ENCODE assay signal across 8 cellular contexts in the genomic region with DNA sequence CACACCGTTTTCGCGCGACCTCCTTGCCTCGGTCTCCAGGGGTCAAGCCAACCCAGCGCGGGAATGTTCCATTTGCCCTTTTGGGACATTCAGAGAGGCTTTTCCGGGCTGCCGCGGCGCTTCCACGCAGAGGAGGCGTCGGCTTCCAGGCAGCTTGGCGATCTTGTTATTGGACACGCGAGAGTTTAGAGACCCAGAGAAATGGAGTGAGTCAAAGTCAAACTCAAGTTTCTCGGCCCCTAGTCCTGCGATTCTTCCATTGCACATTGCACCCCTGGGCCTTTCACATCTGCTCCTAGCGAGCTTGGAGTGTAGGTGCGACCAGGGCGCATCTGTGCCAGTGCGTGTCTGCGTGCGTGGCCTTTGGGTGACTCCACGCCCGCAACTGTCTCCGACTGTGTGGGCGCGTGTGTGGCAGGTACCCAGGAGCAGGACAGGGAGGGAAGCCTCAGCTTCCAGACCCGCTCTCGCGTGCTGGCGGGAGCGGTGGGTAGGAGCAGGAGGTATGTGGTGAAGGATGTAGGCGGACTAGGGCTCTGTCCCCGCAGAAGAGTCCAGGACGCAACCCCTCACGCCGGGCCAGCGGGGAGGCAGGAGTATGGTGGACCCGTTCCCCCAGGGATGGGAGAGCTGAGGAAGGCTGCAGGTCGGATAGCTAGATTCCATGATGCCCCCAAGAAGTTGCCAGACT. TPM values are rescaled to one million over a fixed set of nuclear protein-coding genes. Genes with fewer than 3 reads are reported as not detected.
DNase-seq lines count a peak whose midpoint lies in the region; ATAC-seq, FAIRE-seq and TF ChIP-seq lines count a peak whose summit lies in the region.

No MANE protein-coding gene starts in this region.

- H4K20me1 ChIP-seq in HCT116 (ENCODE audit: insufficient read depth), result no peaks in the 10 kb centered on the region

- CTCF ChIA-PET in HCT116 (lab: Charles Lee), result interaction anchor here (0.8 to 4.4 kb wide), 23 partner anchors 10 to 1077 kb away, joined by 3 to 42 read pairs (median 5); a partner anchor contains a TSS

- peak overlapping the region; percentile 45 for H2AFZ ChIP-seq in HCT116 (ENCODE audit: low read depth, low read length, poor library complexity, severe bottlenecking)

- no TSS peak for BruUV-seq in HCT116 (replicated peaks; lab: Mats Ljungman, UMichigan)

- H3K9ac ChIP-seq in HCT116 (ENCODE audit: low read length) (no peak overlapping the region), adipocyte (ENCODE audit: low read length) (no peak overlapping the region), mesendoderm (ENCODE audit: low read length) (no peak overlapping the region)

- no peak overlapping the region for H3K18ac ChIP-seq in mesendoderm (ENCODE audit: low read length)

- no peak for FAIRE-seq in frontal cortex (lab: Jason Lieb, UNC)

- H3K36me3 ChIP-seq in HCT116 (ENCODE audit: control insufficient read depth in 1 of 2, insufficient read depth in 2 of 2, low read length in 2 of 2), result no peaks in the 10 kb centered on the region
- no peaks in the 10 kb centered on the region for H3K36me3 ChIP-seq in adipocyte (ENCODE audit: control insufficient read depth, insufficient read depth, low read length, severe bottlenecking)
- no peaks in the 10 kb centered on the region for H3K36me3 ChIP-seq in mesendoderm (ENCODE audit: control insufficient read depth, insufficient read depth, low read length)

- no peaks in the 10 kb centered on the region for H3K9me2 ChIP-seq in HCT116 (ENCODE audit: insufficient read depth)

- no peak for DNase-seq in AG10803 (ENCODE audit: low read depth)
- no peak for DNase-seq in HCT116 (ENCODE audit: low read depth, low spot score)
- DNase-seq in adipocyte (ENCODE audit: low read depth), result peak; percentile 40
- DNase-seq in mesendoderm, result no peak
- no peak for DNase-seq in LoVo (ENCODE audit: low spot score)
- no peak for DNase-seq in frontal cortex (ENCODE audit: low spot score in 2 of 2)
- no peak for DNase-seq in GM13977 (ENCODE audit: low spot score)

- peak; percentile 2 for ATAC-seq in HCT116
- no peak for ATAC-seq in GM21447 (IDR thresholded peaks at IDR 0.05; ENCODE audit: unreplicated experiment)

- no peak overlapping the region for H2AK5ac ChIP-seq in mesendoderm (ENCODE audit: low read length)

- H3K9me3 ChIP-seq in HCT116 (ENCODE audit: control insufficient read depth in 1 of 2, insufficient read depth in 1 of 2, low read depth in 1 of 2, low read length in 2 of 2) (no peaks in the 10 kb centered on the region), adipocyte (ENCODE audit: control insufficient read depth, low read length) (no peaks in the 10 kb centered on the region)

- no peak for TF ChIP-seq CTCF in AG10803 (conservative IDR thresholded peaks at IDR 0.05; ENCODE audit: low read length)
- TF ChIP-seq CTCF in HCT116 (IDR thresholded peaks at IDR 0.05 in 2 of 3, conservative IDR thresholded peaks at IDR 0.05 in 1 of 3; ENCODE audit: borderline replicate concordance in 1 of 3, insufficient read depth in 1 of 3, low read depth in 2 of 3, low read length in 2 of 3), result no peak
- TF ChIP-seq CTCF in GM13977 (IDR thresholded peaks at IDR 0.05; ENCODE audit: extremely low read depth, insufficient read depth, missing control alignments), result no peak

- TF ChIP-seq POLR2A in HCT116 (IDR thresholded peaks at IDR 0.05; ENCODE audit: borderline replicate concordance, extremely low read depth, insufficient read depth, insufficient read length), result no peak

- H3K56ac ChIP-seq in mesendoderm (ENCODE audit: low read length), result peak overlapping the region; percentile 1

- H3K27ac ChIP-seq in HCT116 (ENCODE audit: low read depth, low read length), result no peak overlapping the region
- no peak overlapping the region for H3K27ac ChIP-seq in mesendoderm (ENCODE audit: low read depth, low read length)

- H4K8ac ChIP-seq in mesendoderm (ENCODE audit: low read depth, low read length), result no peak overlapping the region

- H3K4me2 ChIP-seq in HCT116 (ENCODE audit: low read length) (peak overlapping the region; percentile 72), mesendoderm (ENCODE audit: low read length) (peak overlapping the region; percentile 36)

- no CpG with 5 or more reads among the region's 43 CpGs for WGBS in mesendoderm (ENCODE audit: extremely low coverage, insufficient coverage, low lambda C conversion rate)

- H3K27me3 ChIP-seq in HCT116 (ENCODE audit: insufficient read depth, low read length) (no peaks in the 10 kb centered on the region), adipocyte (replicated peaks; ENCODE audit: control insufficient read depth, insufficient read depth, low read length) (peaks cover 44% of the 10 kb centered on the region), mesendoderm (ENCODE audit: insufficient read depth, low read length, poor library complexity) (peaks cover 44% of the 10 kb centered on the region)

- H3K4me3 ChIP-seq in AG10803 (ENCODE audit: low read length) (peak overlapping the region; percentile 26), HCT116 (replicated peaks in 1 of 2; ENCODE audit: low read depth in 1 of 2, low read length in 2 of 2) (peak overlapping the region; percentile 23 to 37; a peak in 2 of 4 replicates), adipocyte (ENCODE audit: low read length) (peak overlapping the region; percentile 31), mesendoderm (ENCODE audit: low read length) (no peak overlapping the region)

- H4K5ac ChIP-seq in mesendoderm (ENCODE audit: low read length), result no peak overlapping the region

- H2BK5ac ChIP-seq in mesendoderm (ENCODE audit: low read length), result no peak overlapping the region

- H3K79me1 ChIP-seq in mesendoderm (ENCODE audit: low read length), result no peaks in the 10 kb centered on the region

- no peak overlapping the region for H2BK15ac ChIP-seq in mesendoderm (replicated peaks; ENCODE audit: low read depth)

- no peaks in the 10 kb centered on the region for H3K79me2 ChIP-seq in HCT116 (ENCODE audit: insufficient read depth, low read length)
- no peaks in the 10 kb centered on the region for H3K79me2 ChIP-seq in mesendoderm (ENCODE audit: control insufficient read depth, insufficient read depth, low read length)

- RAD21 ChIA-PET in HCT116 (lab: Charles Lee; ENCODE audit: low non-redundant PET in 1 of 2, low total read pairs in 2 of 2, uncharacterized antibody in 2 of 2, unreplicated experiment in 2 of 2), result interaction anchor here (0.8 to 2.7 kb wide), 5 partner anchors 18 to 563 kb away, joined by 3 to 9 read pairs (median 5); no protein-coding TSS in a partner anchor

- intact Hi-C loops in HCT116 (cut with micrococcal nuclease), result loop anchor here (1.0 to 5.0 kb wide), 6 partner anchors 398 to 1343 kb away; no protein-coding TSS in a partner anchor

- in situ Hi-C loops in GM13977 (cut with MboI; ENCODE audit: low pct_unique_long_range_greater_than_20kb, low sequenced_read_pairs, unreplicated experiment), result no loop called here

- H3K4me1 ChIP-seq in HCT116 (ENCODE audit: control insufficient read depth in 1 of 2, insufficient read depth in 2 of 2, low read length in 2 of 2) (peaks cover 0 to 35% of the 10 kb centered on the region in 2 experiments; a peak in 3 of 4 replicates), adipocyte (ENCODE audit: control insufficient read depth, insufficient read depth, low read length) (peaks cover 44% of the 10 kb centered on the region), mesendoderm (ENCODE audit: control insufficient read depth, low read depth, low read length) (peaks cover 5% of the 10 kb centered on the region)

- peak overlapping the region; percentile 11 for H3K23ac ChIP-seq in mesendoderm (ENCODE audit: low read length)

- no peak for TF ChIP-seq RAD21 in HCT116 (IDR thresholded peaks at IDR 0.05; ENCODE audit: low read depth)

- H3K4ac ChIP-seq in mesendoderm (ENCODE audit: low read depth, low read length), result no peak overlapping the region

- POLR2A ChIA-PET in HCT116 (lab: Charles Lee), result no interaction called here

- H2BK120ac ChIP-seq in mesendoderm (ENCODE audit: low read depth, low read length), result no peak overlapping the region

TF ChIP-seq in HCT116, 20 proteins besides CTCF, POLR2A, EP300 and RAD21 (continues in another document):
- TF ChIP-seq EGR1 (IDR thresholded peaks at IDR 0.05; ENCODE audit: low read depth), result no peak
- no peak for TF ChIP-seq POLR2AphosphoS5 (IDR thresholded peaks at IDR 0.05; ENCODE audit: low read depth, low read length)
- TF ChIP-seq ZFX (IDR thresholded peaks at IDR 0.05), result no peak
- TF ChIP-seq, protein P1, sequence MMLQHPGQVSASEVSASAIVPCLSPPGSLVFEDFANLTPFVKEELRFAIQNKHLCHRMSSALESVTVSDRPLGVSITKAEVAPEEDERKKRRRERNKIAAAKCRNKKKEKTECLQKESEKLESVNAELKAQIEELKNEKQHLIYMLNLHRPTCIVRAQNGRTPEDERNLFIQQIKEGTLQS (IDR thresholded peaks at IDR 0.05), result no peak
- TF ChIP-seq FOSL1 (IDR thresholded peaks at IDR 0.05; ENCODE audit: low read depth), result no peak
- no peak for TF ChIP-seq TCF7L2 (IDR thresholded peaks at IDR 0.05; ENCODE audit: borderline replicate concordance, extremely low read depth, insufficient read depth, insufficient read length)
- TF ChIP-seq ELF1 (IDR thresholded peaks at IDR 0.05; ENCODE audit: borderline replicate concordance, low read depth), result no peak

RNA-seq across cellular contexts. Expression of a gene that starts 13.5 kb away (rescaled TPM):
- total RNA-seq in HCT116 (2021; ENCODE audit: unreplicated experiment) (1.2 TPM), frontal cortex (1.2 TPM)
- 0.64 and 0.70 TPM in 2 replicates for polyA plus RNA-seq in HCT116 (2012)
- polyA plus RNA-seq in mesendoderm (2013, experiment 1 of 2), result 1.3 TPM
- polyA plus RNA-seq in mesendoderm (2013, experiment 2 of 2), result 1.1 TPM

RNA-seq across cellular contexts. Expression of a gene that starts 54.2 kb away (rescaled TPM):
- total RNA-seq in HCT116 (2021; ENCODE audit: unreplicated experiment), result 0.54 TPM
- 0.02 and 0.20 TPM in 2 replicates for polyA plus RNA-seq in HCT116 (2012)
- polyA plus RNA-seq in mesendoderm (2013, experiment 1 of 2), result 1.1 TPM
- polyA plus RNA-seq in mesendoderm (2013, experiment 2 of 2), result 1.0 TPM
- 0.41 TPM for total RNA-seq in frontal cortex
